Comparison of ENCODE assay signal across 19 cellular contexts in genomic region chr5:116756531-116756930, GRCh38.
"Had no signal": no experiment of that assay in that cellular context is flagged by ENCODE, and none has a peak within 500 bp of the region (broad histone marks: within the 10 kb centered on the region; RNA-seq: fewer than 3 reads in every experiment).

No MANE protein-coding gene starts in this region.

- H3K27me3 ChIP-seq: ascending aorta, gastroesophageal sphincter, neural progenitor cell, ovary, sigmoid colon, stomach, testis had no signal

- DNase-seq: activated CD4-positive, alpha-beta T cell treated with anti-CD3 and anti-CD28 coated beads for 1 hour; activated CD4-positive, alpha-beta T cell treated with anti-CD3 and anti-CD28 coated beads, Interleukin-2, amount 50 U/mL, for 4 hours; activated CD8-positive, alpha-beta memory T cell treated with anti-CD3 and anti-CD28 coated beads, Interleukin-2, amount 10 ng/mL, durations not matched to agents 7 days and 5 days; activated naive CD4-positive, alpha-beta T cell treated with anti-CD3 and anti-CD28 coated beads, Interleukin-2, amount 10 ng/mL, durations not matched to agents 7 days and 5 days; activated T-cell treated with anti-CD3 and anti-CD28 coated beads, Interleukin-2, amount 50 U/mL, for 1 hour; dermis blood vessel endothelial cell; endodermal cell; mammary epithelial cell; naive B cell; ovary; sigmoid colon; stimulated activated CD4-positive, alpha-beta T cell treated with anti-CD3 and anti-CD28 coated beads, Interleukin-1b, Interleukin-23, amount 100 ng/mL, for 48 hours; stomach; T1000; testis had no signal

- H3K4me1 ChIP-seq: ascending aorta, gastroesophageal sphincter, sigmoid colon, testis had no signal

- H3K36me3 ChIP-seq: ascending aorta, gastroesophageal sphincter, neural progenitor cell, ovary, sigmoid colon, stomach had no signal

- H2AFZ ChIP-seq: neural progenitor cell had no signal

- ATAC-seq: activated CD8-positive, alpha-beta memory T cell treated with anti-CD3 and anti-CD28 coated beads, Interleukin-2, amount 10 ng/mL, durations not matched to agents 7 days and 5 days; gastroesophageal sphincter had no signal

- H3K4me2 ChIP-seq: neural progenitor cell had no signal

- H3K9me3 ChIP-seq: ascending aorta, gastroesophageal sphincter, sigmoid colon, stomach, testis had no signal

- H3K27ac ChIP-seq: ascending aorta, gastroesophageal sphincter, neural progenitor cell, ovary, sigmoid colon, stomach, testis, VCaP had no signal

- H3K4me3 ChIP-seq: ascending aorta, gastroesophageal sphincter, neural progenitor cell, ovary, sigmoid colon, stomach, testis had no signal

- H3K9ac ChIP-seq: neural progenitor cell had no signal
